Comparison of ENCODE assay signal across 11 cellular contexts in genomic region chr6:3281669-3282460, GRCh38. TPM values are rescaled to one million over a fixed set of nuclear protein-coding genes. Genes with fewer than 3 reads are reported as not detected.
A peak's percentile ranks its signal among the peaks of the same experiment; 100 is the strongest.
DNase-seq lines count a peak whose midpoint lies in the region; ATAC-seq and TF ChIP-seq lines count a peak whose summit lies in the region.
"Had no signal": no experiment of that assay in that cellular context is flagged by ENCODE, and none has a peak within 500 bp of the region (broad histone marks: within the 10 kb centered on the region; RNA-seq: fewer than 3 reads in every experiment).

No MANE protein-coding gene starts in this region.

- peaks cover 35% of the 10 kb centered on the region for H3K36me3 Mint-ChIP-seq in WTC11

- POLR2A ChIA-PET in WTC11 (lab: Charles Lee): interaction anchor here (0.5 kb wide), 1 partner anchor 88 kb away, joined by 3 read pairs; no protein-coding TSS in a partner anchor

- ATAC-seq in WTC11: peak; percentile 12
- no peak for ATAC-seq in GM18907 (IDR thresholded peaks at IDR 0.05; ENCODE audit: unreplicated experiment)
- no peak for ATAC-seq in HG03025 (IDR thresholded peaks at IDR 0.05; ENCODE audit: low FRiP score, unreplicated experiment)
- ATAC-seq: activated CD4-positive, CD25-positive, alpha-beta regulatory T cell treated with anti-CD3 and anti-CD28 coated beads, Interleukin-2, amount 50 U/mL, for 24 hours had no signal

- DNase-seq in Daoy (ENCODE audit: low read depth) (peak; percentile 88), WTC11 (ENCODE audit: low spot score) (peak; percentile 16), foreskin fibroblast (peak; percentile 59 to 69), pons (ENCODE audit: low spot score) (peak; percentile 42), H4 (ENCODE audit: low spot score) (no peak), epidermal melanocyte (ENCODE audit: insufficient read length, low spot score) (no peak)
- DNase-seq: DMS79; stimulated activated CD4-positive, alpha-beta T cell treated with anti-CD3 and anti-CD28 coated beads, Interleukin-15, amount 100 ng/mL, for 24 hours had no signal

- no peaks in the 10 kb centered on the region for H3K9me3 Mint-ChIP-seq in WTC11

- TF ChIP-seq CTCF in WTC11 (IDR thresholded peaks at IDR 0.05) (no peak), foreskin fibroblast (IDR thresholded peaks at IDR 0.05; ENCODE audit: low read depth, low read length) (no peak)

- peak overlapping the region; percentile 92 for H3K27ac Mint-ChIP-seq in WTC11

- H3K4me1 Mint-ChIP-seq in WTC11: peaks cover 25% of the 10 kb centered on the region

- H3K27me3 Mint-ChIP-seq in WTC11 (ENCODE audit: low read depth): no peaks in the 10 kb centered on the region

- no peak overlapping the region for H3K4me3 Mint-ChIP-seq in WTC11

- no peak overlapping the region for H3K4me3 ChIP-seq in foreskin fibroblast (ENCODE audit: low read depth in 1 of 2, low read length in 2 of 2)

- CTCF ChIA-PET in WTC11 (lab: Charles Lee): interaction anchor here (0.7 to 3.2 kb wide), 18 partner anchors 10 to 696 kb away, joined by 3 to 22 read pairs (median 4); partner anchors contain the start of genes FAM50B and SLC22A23

TF ChIP-seq in WTC11, 78 proteins besides CTCF, POLR2A, EP300 and RAD21:
- TF ChIP-seq JAZF1 (CRISPR knock-in tag; IDR thresholded peaks at IDR 0.05): no peak
- TF ChIP-seq NFYB (CRISPR knock-in tag; conservative IDR thresholded peaks at IDR 0.05; ENCODE audit: low read depth): no peak
- no peak for TF ChIP-seq ESRRA (CRISPR knock-in tag; IDR thresholded peaks at IDR 0.05; ENCODE audit: borderline replicate concordance)
- TF ChIP-seq ETV6 (CRISPR knock-in tag; IDR thresholded peaks at IDR 0.05): no peak
- no peak for TF ChIP-seq SP1 (CRISPR knock-in tag; conservative IDR thresholded peaks at IDR 0.05)
- TF ChIP-seq FOXJ3 (CRISPR knock-in tag; IDR thresholded peaks at IDR 0.05; ENCODE audit: borderline replicate concordance): no peak
- no peak for TF ChIP-seq ZBTB21 (CRISPR knock-in tag; IDR thresholded peaks at IDR 0.05; ENCODE audit: borderline replicate concordance)
- TF ChIP-seq NR2C2 (CRISPR knock-in tag; IDR thresholded peaks at IDR 0.05): no peak
- no peak for TF ChIP-seq TP53 (CRISPR knock-in tag; IDR thresholded peaks at IDR 0.05)
- TF ChIP-seq JUN (CRISPR knock-in tag; IDR thresholded peaks at IDR 0.05): no peak
- TF ChIP-seq USF2 (CRISPR knock-in tag; IDR thresholded peaks at IDR 0.05): no peak
- no peak for TF ChIP-seq CDX4 (CRISPR knock-in tag; IDR thresholded peaks at IDR 0.05; ENCODE audit: borderline replicate concordance)
- TF ChIP-seq ELF4 (CRISPR knock-in tag; IDR thresholded peaks at IDR 0.05; ENCODE audit: low read depth): no peak
- TF ChIP-seq STAT6 (CRISPR knock-in tag; conservative IDR thresholded peaks at IDR 0.05; ENCODE audit: low read depth): no peak
- no peak for TF ChIP-seq IRF2 (CRISPR knock-in tag; IDR thresholded peaks at IDR 0.05; ENCODE audit: borderline replicate concordance, low read depth)
- TF ChIP-seq EMX1 (CRISPR knock-in tag; IDR thresholded peaks at IDR 0.05): no peak
- no peak for TF ChIP-seq AR (CRISPR knock-in tag; IDR thresholded peaks at IDR 0.05)
- TF ChIP-seq PRRX2 (CRISPR knock-in tag; IDR thresholded peaks at IDR 0.05): no peak

RNA-seq across cellular contexts. Expression of gene PSMG4, which starts 23.1 kb away (rescaled TPM):
- 26.6 and 35.3 TPM in 2 replicates for total RNA-seq in Daoy (2014; rRNA removed; shearing (Covaris generic))
- total RNA-seq in WTC11 (2021): 30.2 to 38.2 TPM (median 32.5 TPM) in 3 replicates
- total RNA-seq in H4 (2014; rRNA removed; shearing (Covaris generic)): 24.2 and 24.5 TPM in 2 replicates

RNA-seq across cellular contexts. Expression of gene TUBB2B, which starts 54.4 kb away (rescaled TPM):
- total RNA-seq in Daoy (2014; rRNA removed; shearing (Covaris generic)): 104 TPM in 2 replicates
- 591 to 627 TPM (median 616 TPM) in 3 replicates for total RNA-seq in WTC11 (2021)
- total RNA-seq in H4 (2014; rRNA removed; shearing (Covaris generic)): 5.1 and 6.6 TPM in 2 replicates

Comparison
In these comparisons a context has a peak if more than half of its experiments do, and no peak if none do; other contexts are left out.
1. DNase-seq: peak in Daoy (single experiment), WTC11 (single experiment), foreskin fibroblast (2 of 2) and pons (single experiment); none in H4 (single experiment) and epidermal melanocyte (single experiment).
2. RNA of gene TUBB2B, which starts 54.4 kb away (total RNA-seq): 591 to 627 TPM in WTC11 and 104 TPM in Daoy; 5.1 to 6.6 TPM in H4; every median in the first group is over 10 times any median in the second.